Comparison of ENCODE assay signal across 2 cellular contexts in the genomic region with DNA sequence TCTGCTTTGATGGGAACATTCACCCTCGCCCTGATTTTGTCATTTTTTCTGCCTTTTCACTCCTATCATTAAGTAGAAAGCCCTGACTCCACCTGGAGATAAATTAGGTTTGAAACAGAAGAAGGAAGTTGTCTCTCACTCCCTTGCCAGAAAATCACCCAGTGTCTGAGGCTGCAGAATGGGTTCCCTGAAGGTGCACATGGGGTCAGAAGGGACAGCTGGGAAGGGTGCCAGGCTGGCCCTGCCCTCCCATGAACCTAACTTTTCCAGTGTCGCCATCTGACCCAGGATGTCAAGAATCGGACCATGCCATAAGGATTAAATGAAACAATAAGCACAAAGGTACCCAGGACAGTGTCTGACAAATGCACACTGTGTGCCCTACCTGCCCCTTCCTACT.
TF ChIP-seq lines count a peak whose summit lies in the region.

No MANE protein-coding gene starts in this region.

TF ChIP-seq in GM23338, 12 proteins besides CTCF, POLR2A, EP300 and RAD21 (continues in another document):
- TF ChIP-seq, protein P1, sequence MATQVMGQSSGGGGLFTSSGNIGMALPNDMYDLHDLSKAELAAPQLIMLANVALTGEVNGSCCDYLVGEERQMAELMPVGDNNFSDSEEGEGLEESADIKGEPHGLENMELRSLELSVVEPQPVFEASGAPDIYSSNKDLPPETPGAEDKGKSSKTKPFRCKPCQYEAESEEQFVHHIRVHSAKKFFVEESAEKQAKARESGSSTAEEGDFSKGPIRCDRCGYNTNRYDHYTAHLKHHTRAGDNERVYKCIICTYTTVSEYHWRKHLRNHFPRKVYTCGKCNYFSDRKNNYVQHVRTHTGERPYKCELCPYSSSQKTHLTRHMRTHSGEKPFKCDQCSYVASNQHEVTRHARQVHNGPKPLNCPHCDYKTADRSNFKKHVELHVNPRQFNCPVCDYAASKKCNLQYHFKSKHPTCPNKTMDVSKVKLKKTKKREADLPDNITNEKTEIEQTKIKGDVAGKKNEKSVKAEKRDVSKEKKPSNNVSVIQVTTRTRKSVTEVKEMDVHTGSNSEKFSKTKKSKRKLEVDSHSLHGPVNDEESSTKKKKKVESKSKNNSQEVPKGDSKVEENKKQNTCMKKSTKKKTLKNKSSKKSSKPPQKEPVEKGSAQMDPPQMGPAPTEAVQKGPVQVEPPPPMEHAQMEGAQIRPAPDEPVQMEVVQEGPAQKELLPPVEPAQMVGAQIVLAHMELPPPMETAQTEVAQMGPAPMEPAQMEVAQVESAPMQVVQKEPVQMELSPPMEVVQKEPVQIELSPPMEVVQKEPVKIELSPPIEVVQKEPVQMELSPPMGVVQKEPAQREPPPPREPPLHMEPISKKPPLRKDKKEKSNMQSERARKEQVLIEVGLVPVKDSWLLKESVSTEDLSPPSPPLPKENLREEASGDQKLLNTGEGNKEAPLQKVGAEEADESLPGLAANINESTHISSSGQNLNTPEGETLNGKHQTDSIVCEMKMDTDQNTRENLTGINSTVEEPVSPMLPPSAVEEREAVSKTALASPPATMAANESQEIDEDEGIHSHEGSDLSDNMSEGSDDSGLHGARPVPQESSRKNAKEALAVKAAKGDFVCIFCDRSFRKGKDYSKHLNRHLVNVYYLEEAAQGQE (IDR thresholded peaks at IDR 0.05; ENCODE audit: unreplicated experiment): no peak
- TF ChIP-seq, protein P2, sequence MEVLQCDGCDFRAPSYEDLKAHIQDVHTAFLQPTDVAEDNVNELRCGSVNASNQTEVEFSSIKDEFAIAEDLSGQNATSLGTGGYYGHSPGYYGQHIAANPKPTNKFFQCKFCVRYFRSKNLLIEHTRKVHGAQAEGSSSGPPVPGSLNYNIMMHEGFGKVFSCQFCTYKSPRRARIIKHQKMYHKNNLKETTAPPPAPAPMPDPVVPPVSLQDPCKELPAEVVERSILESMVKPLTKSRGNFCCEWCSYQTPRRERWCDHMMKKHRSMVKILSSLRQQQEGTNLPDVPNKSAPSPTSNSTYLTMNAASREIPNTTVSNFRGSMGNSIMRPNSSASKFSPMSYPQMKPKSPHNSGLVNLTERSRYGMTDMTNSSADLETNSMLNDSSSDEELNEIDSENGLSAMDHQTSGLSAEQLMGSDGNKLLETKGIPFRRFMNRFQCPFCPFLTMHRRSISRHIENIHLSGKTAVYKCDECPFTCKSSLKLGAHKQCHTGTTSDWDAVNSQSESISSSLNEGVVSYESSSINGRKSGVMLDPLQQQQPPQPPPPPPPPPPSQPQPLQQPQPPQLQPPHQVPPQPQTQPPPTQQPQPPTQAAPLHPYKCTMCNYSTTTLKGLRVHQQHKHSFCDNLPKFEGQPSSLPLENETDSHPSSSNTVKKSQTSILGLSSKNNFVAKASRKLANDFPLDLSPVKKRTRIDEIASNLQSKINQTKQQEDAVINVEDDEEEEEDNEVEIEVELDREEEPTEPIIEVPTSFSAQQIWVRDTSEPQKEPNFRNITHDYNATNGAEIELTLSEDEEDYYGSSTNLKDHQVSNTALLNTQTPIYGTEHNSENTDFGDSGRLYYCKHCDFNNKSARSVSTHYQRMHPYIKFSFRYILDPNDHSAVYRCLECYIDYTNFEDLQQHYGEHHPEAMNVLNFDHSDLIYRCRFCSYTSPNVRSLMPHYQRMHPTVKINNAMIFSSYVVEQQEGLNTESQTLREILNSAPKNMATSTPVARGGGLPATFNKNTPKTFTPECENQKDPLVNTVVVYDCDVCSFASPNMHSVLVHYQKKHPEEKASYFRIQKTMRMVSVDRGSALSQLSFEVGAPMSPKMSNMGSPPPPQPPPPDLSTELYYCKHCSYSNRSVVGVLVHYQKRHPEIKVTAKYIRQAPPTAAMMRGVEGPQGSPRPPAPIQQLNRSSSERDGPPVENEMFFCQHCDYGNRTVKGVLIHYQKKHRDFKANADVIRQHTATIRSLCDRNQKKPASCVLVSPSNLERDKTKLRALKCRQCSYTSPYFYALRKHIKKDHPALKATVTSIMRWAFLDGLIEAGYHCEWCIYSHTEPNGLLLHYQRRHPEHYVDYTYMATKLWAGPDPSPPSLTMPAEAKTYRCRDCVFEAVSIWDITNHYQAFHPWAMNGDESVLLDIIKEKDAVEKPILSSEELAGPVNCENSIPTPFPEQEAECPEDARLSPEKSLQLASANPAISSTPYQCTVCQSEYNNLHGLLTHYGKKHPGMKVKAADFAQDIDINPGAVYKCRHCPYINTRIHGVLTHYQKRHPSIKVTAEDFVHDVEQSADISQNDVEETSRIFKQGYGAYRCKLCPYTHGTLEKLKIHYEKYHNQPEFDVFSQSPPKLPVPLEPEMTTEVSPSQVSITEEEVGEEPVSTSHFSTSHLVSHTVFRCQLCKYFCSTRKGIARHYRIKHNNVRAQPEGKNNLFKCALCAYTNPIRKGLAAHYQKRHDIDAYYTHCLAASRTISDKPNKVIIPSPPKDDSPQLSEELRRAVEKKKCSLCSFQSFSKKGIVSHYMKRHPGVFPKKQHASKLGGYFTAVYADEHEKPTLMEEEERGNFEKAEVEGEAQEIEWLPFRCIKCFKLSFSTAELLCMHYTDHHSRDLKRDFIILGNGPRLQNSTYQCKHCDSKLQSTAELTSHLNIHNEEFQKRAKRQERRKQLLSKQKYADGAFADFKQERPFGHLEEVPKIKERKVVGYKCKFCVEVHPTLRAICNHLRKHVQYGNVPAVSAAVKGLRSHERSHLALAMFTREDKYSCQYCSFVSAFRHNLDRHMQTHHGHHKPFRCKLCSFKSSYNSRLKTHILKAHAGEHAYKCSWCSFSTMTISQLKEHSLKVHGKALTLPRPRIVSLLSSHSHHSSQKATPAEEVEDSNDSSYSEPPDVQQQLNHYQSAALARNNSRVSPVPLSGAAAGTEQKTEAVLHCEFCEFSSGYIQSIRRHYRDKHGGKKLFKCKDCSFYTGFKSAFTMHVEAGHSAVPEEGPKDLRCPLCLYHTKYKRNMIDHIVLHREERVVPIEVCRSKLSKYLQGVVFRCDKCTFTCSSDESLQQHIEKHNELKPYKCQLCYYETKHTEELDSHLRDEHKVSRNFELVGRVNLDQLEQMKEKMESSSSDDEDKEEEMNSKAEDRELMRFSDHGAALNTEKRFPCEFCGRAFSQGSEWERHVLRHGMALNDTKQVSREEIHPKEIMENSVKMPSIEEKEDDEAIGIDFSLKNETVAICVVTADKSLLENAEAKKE (CRISPR knock-in tag; IDR thresholded peaks at IDR 0.05): no peak
- TF ChIP-seq JUNB (IDR thresholded peaks at IDR 0.05; ENCODE audit: unreplicated experiment) (no peak), NANOG (IDR thresholded peaks at IDR 0.05; ENCODE audit: borderline replicate concordance) (no peak), CREB1 (CRISPR knock-in tag; IDR thresholded peaks at IDR 0.05; ENCODE audit: low read depth) (no peak), ZNF114 (CRISPR knock-in tag; IDR thresholded peaks at IDR 0.05) (no peak), EZH2 (IDR thresholded peaks at IDR 0.05; ENCODE audit: low read depth, unreplicated experiment) (no peak), POLR2AphosphoS5 (IDR thresholded peaks at IDR 0.05; ENCODE audit: low read depth) (no peak), ZNF331 (CRISPR knock-in tag; IDR thresholded peaks at IDR 0.05; ENCODE audit: low read depth) (no peak)
- TF ChIP-seq, protein P3, sequence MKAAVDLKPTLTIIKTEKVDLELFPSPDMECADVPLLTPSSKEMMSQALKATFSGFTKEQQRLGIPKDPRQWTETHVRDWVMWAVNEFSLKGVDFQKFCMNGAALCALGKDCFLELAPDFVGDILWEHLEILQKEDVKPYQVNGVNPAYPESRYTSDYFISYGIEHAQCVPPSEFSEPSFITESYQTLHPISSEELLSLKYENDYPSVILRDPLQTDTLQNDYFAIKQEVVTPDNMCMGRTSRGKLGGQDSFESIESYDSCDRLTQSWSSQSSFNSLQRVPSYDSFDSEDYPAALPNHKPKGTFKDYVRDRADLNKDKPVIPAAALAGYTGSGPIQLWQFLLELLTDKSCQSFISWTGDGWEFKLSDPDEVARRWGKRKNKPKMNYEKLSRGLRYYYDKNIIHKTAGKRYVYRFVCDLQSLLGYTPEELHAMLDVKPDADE (IDR thresholded peaks at IDR 0.05): no peak

TF ChIP-seq in GM12878, 131 proteins besides CTCF, POLR2A, EP300 and RAD21:
- TF ChIP-seq MTA2 (IDR thresholded peaks at IDR 0.05; ENCODE audit: low read depth) (no peak), CREM (IDR thresholded peaks at IDR 0.05; ENCODE audit: low read depth) (no peak), SMC3 (IDR thresholded peaks at IDR 0.05; ENCODE audit: borderline replicate concordance, low read length) (no peak), POU2F2 (IDR thresholded peaks at IDR 0.05; ENCODE audit: borderline replicate concordance, low read depth, low read length) (no peak), CBX5 (IDR thresholded peaks at IDR 0.05; ENCODE audit: low read depth) (no peak), NFXL1 (IDR thresholded peaks at IDR 0.05; ENCODE audit: borderline replicate concordance) (no peak), SREBF2 (IDR thresholded peaks at IDR 0.05; ENCODE audit: low read length) (no peak)
- TF ChIP-seq, protein P4, sequence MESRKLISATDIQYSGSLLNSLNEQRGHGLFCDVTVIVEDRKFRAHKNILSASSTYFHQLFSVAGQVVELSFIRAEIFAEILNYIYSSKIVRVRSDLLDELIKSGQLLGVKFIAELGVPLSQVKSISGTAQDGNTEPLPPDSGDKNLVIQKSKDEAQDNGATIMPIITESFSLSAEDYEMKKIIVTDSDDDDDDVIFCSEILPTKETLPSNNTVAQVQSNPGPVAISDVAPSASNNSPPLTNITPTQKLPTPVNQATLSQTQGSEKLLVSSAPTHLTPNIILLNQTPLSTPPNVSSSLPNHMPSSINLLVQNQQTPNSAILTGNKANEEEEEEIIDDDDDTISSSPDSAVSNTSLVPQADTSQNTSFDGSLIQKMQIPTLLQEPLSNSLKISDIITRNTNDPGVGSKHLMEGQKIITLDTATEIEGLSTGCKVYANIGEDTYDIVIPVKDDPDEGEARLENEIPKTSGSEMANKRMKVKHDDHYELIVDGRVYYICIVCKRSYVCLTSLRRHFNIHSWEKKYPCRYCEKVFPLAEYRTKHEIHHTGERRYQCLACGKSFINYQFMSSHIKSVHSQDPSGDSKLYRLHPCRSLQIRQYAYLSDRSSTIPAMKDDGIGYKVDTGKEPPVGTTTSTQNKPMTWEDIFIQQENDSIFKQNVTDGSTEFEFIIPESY (IDR thresholded peaks at IDR 0.05): no peak
